In genomic region chr1:53477626-53478025, GRCh38 we compare ENCODE assay signal across 18 cellular contexts. TPM values are rescaled to one million over a fixed set of nuclear protein-coding genes. Genes with fewer than 3 reads are reported as not detected.
DNase-seq lines count a peak whose midpoint lies in the region; ATAC-seq and TF ChIP-seq lines count a peak whose summit lies in the region.
"Had no signal": no experiment of that assay in that cellular context is flagged by ENCODE, and none has a peak within 500 bp of the region (broad histone marks: within the 10 kb centered on the region; RNA-seq: fewer than 3 reads in every experiment).

No MANE protein-coding gene starts in this region.

- H3K27ac Mint-ChIP-seq in chondrocyte (ENCODE audit: unreplicated experiment) = peak overlapping the region; percentile 17

- H3K27me3 ChIP-seq in upper lobe of right lung = no peaks in the 10 kb centered on the region

- H3K4me3 ChIP-seq in upper lobe of right lung = no peak overlapping the region
- H3K4me3 ChIP-seq: HAP-1 had no signal

- TF ChIP-seq CTCF in chondrocyte (IDR thresholded peaks at IDR 0.05) = no peak
- TF ChIP-seq CTCF in upper lobe of right lung (IDR thresholded peaks at IDR 0.05) = no peak

- H3K36me3 Mint-ChIP-seq in chondrocyte (ENCODE audit: low read depth) = no peaks in the 10 kb centered on the region
- H3K36me3 Mint-ChIP-seq: CD14-positive monocyte had no signal

- no peak for ATAC-seq in upper lobe of right lung

- H3K9me3 ChIP-seq in upper lobe of right lung = no peaks in the 10 kb centered on the region
- H3K9me3 ChIP-seq: HAP-1 had no signal

- no peak overlapping the region for H3K4me3 Mint-ChIP-seq in chondrocyte (ENCODE audit: unreplicated experiment)
- H3K4me3 Mint-ChIP-seq: CD14-positive monocyte had no signal

- no peaks in the 10 kb centered on the region for H3K4me1 ChIP-seq in upper lobe of right lung
- H3K4me1 ChIP-seq: HAP-1 had no signal

- peaks cover 9% of the 10 kb centered on the region for H3K4me1 Mint-ChIP-seq in chondrocyte (ENCODE audit: low read depth)
- H3K4me1 Mint-ChIP-seq: CD14-positive monocyte had no signal

- no peaks in the 10 kb centered on the region for H3K9me3 Mint-ChIP-seq in chondrocyte (ENCODE audit: low read depth)
- H3K9me3 Mint-ChIP-seq: CD14-positive monocyte had no signal

- no peaks in the 10 kb centered on the region for H3K36me3 ChIP-seq in upper lobe of right lung
- H3K36me3 ChIP-seq: HAP-1 had no signal

- peaks cover 16% of the 10 kb centered on the region for H3K27me3 Mint-ChIP-seq in chondrocyte (ENCODE audit: low read depth)

- H3K27ac ChIP-seq in upper lobe of right lung = no peak overlapping the region
- H3K27ac ChIP-seq: RWPE1 had no signal

- intact Hi-C loops in upper lobe of right lung (cut with DNase I) = no loop called here

- peak; percentile 48 for DNase-seq in NCI-H82 (lab: John Stamatoyannopoulos, UW)
- no peak for DNase-seq in NCI-H82 treated with DMSO at 0.1 percent for 48 hours (lab: John Stamatoyannopoulos, UW; ENCODE audit: unreplicated experiment)
- DNase-seq in NCI-H1694 treated with DMSO at 0.1 percent for 48 hours (lab: John Stamatoyannopoulos, UW) = peak; percentile 90
- no peak for DNase-seq in chondrocyte (ENCODE audit: low spot score)
- peak; percentile 35 for DNase-seq in upper lobe of right lung
- DNase-seq in kidney glomerular epithelial cell (lab: John Stamatoyannopoulos, UW) = no peak
- no peak for DNase-seq in activated CD4-positive, alpha-beta T cell treated with anti-CD3 and anti-CD28 coated beads for 4 hours
- no peak for DNase-seq in HPDE6-E6E7 (ENCODE audit: extremely low spot score)
- DNase-seq: COR-L47, DMS53, NCI-H146, NCI-H2107 had no signal

RNA-seq across cellular contexts. Expression of gene DMRTB1, which starts 18.4 kb away (rescaled TPM):
- total RNA-seq in chondrocyte (not detected in 3 replicates), upper lobe of right lung (not detected)
- total RNA-seq: A172, HT1080, SK-MEL-5 had no signal

Comparison
In these comparisons a context has a peak if more than half of its experiments do, and no peak if none do; other contexts are left out.
1. DNase-seq: peak in NCI-H82 (single experiment), NCI-H1694 treated with DMSO at 0.1 percent for 48 hours (single experiment) and upper lobe of right lung (single experiment); none in NCI-H82 treated with DMSO at 0.1 percent for 48 hours (single experiment), chondrocyte (single experiment), kidney glomerular epithelial cell (single experiment), activated CD4-positive, alpha-beta T cell treated with anti-CD3 and anti-CD28 coated beads for 4 hours (0 of 2) and HPDE6-E6E7 (single experiment).